Comparison of ENCODE assay signal across 19 cellular contexts in the genomic region with DNA sequence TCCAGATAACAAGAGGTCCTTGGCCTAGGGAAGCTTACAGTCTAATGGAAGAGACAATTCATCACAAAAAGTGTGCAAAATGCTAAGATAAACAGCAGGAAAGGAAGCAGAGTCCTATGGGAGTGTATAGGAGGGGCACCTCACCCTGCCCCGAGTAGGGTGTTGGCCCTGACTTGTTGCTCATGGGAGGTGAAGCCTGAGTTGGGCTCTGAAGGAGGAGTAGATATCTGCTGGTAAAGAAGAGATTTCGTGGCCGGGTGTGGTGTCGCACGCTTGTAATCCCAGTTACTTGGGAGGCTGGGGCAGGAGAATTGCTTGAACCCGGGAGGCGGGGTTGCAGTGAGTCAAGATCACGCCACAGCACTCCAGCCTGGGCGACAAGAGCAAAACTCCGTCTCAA. TPM values are rescaled to one million over a fixed set of nuclear protein-coding genes. Genes with fewer than 3 reads are reported as not detected.
DNase-seq lines count a peak whose midpoint lies in the region; ATAC-seq and TF ChIP-seq lines count a peak whose summit lies in the region.
"Had no signal": no experiment of that assay in that cellular context is flagged by ENCODE, and none has a peak within 500 bp of the region (broad histone marks: within the 10 kb centered on the region; RNA-seq: fewer than 3 reads in every experiment).

No MANE protein-coding gene starts in this region.

- H3K4me2 ChIP-seq in PC-9 = no peak overlapping the region
- H3K4me2 ChIP-seq: SK-N-SH had no signal

- DNase-seq in PC-9 (no peak), erythroblast (lab: John Stamatoyannopoulos, UW) (peak; percentile 16 to 52), CD1c-positive myeloid dendritic cell (ENCODE audit: extremely low spot score) (no peak), middle frontal gyrus (ENCODE audit: extremely low spot score, low spot score) (no peak)
- DNase-seq: ACHN; AML-193; CD4-positive, CD25-positive, alpha-beta regulatory T cell; HCEC 1CT; KBM-7; NCI-H1436; NCI-H2029; NCI-H2171 treated with DMSO at 0.1 percent for 48 hours; NCI-H774; PC-3; SK-N-SH had no signal

- H4K20me1 ChIP-seq in PC-9 (ENCODE audit: insufficient read depth) = no peaks in the 10 kb centered on the region

- no TSS peak for BruUV-seq in PC-9 (replicated peaks; lab: Mats Ljungman, UMichigan)

- H3F3A ChIP-seq in PC-9 (ENCODE audit: insufficient read depth, low read depth) = peaks cover 51% of the 10 kb centered on the region

- no peak for TF ChIP-seq EP300 in gastroesophageal sphincter (IDR thresholded peaks at IDR 0.05)

- no peak overlapping the region for H2AFZ ChIP-seq in PC-9

- H3K79me2 ChIP-seq in PC-9 (ENCODE audit: low read depth) = no peaks in the 10 kb centered on the region

- intact Hi-C loops in PC-9 (cut with micrococcal nuclease; ENCODE audit: unreplicated experiment) = loop anchor here (10.0 kb wide), 1 partner anchor 389 kb away; no protein-coding TSS in a partner anchor

- H3K9ac ChIP-seq in mucosa of rectum (ENCODE audit: low read depth in 1 of 2, low read length in 2 of 2) = peak overlapping the region in 1 of 2 donors; percentile 29
- H3K9ac ChIP-seq: SK-N-SH had no signal

- H3K27me3 ChIP-seq in PC-9 (ENCODE audit: insufficient read depth, low read depth) (no peaks in the 10 kb centered on the region), mucosa of rectum (ENCODE audit: control insufficient read depth in 2 of 2, insufficient read depth in 2 of 2, low read length in 2 of 2) (no peaks in the 10 kb centered on the region), gastroesophageal sphincter (no peaks in the 10 kb centered on the region)

- TF ChIP-seq CTCF in PC-9 (conservative IDR thresholded peaks at IDR 0.05) = no peak
- no peak for TF ChIP-seq CTCF in gastroesophageal sphincter (IDR thresholded peaks at IDR 0.05)

- H3K4me1 ChIP-seq in PC-9 (replicated peaks; ENCODE audit: insufficient read depth) = peaks cover 63% of the 10 kb centered on the region
- H3K4me1 ChIP-seq in mucosa of rectum (ENCODE audit: control insufficient read depth in 2 of 2, insufficient read depth in 2 of 2, low read length in 2 of 2) = peaks cover 36 to 54% of the 10 kb centered on the region in 2 donors
- H3K4me1 ChIP-seq in gastroesophageal sphincter = peaks cover 0 to 10% (median 0%) of the 10 kb centered on the region in 3 donors

- POLR2A ChIA-PET in PC-9 (lab: Charles Lee; ENCODE audit: unreplicated experiment) = no interaction called here

- H3K9me2 ChIP-seq in PC-9 (ENCODE audit: insufficient read depth) = no peaks in the 10 kb centered on the region
- H3K9me2 ChIP-seq: SK-N-SH had no signal

- ATAC-seq in gastroesophageal sphincter = no peak
- ATAC-seq in GM19328 (IDR thresholded peaks at IDR 0.05; ENCODE audit: unreplicated experiment) = no peak
- ATAC-seq: PC-3 had no signal

- H3K9me3 ChIP-seq in PC-9 (ENCODE audit: insufficient read depth, low read depth) (no peaks in the 10 kb centered on the region), mucosa of rectum (ENCODE audit: control insufficient read depth in 2 of 2, low read length in 2 of 2) (no peaks in the 10 kb centered on the region), gastroesophageal sphincter (no peaks in the 10 kb centered on the region)
- H3K9me3 ChIP-seq: SK-N-SH had no signal

- TF ChIP-seq POLR2A in erythroblast (IDR thresholded peaks at IDR 0.05; ENCODE audit: low read length) (no peak), gastroesophageal sphincter (IDR thresholded peaks at IDR 0.05) (no peak)

- H3K4me3 ChIP-seq in PC-9 (no peak overlapping the region), mucosa of rectum (ENCODE audit: low read length in 2 of 2) (no peak overlapping the region), gastroesophageal sphincter (no peak overlapping the region)

- H3K36me3 ChIP-seq in PC-9 (ENCODE audit: low read depth) (no peaks in the 10 kb centered on the region), mucosa of rectum (ENCODE audit: control insufficient read depth in 2 of 2, insufficient read depth in 2 of 2, low read length in 2 of 2) (no peaks in the 10 kb centered on the region), gastroesophageal sphincter (no peaks in the 10 kb centered on the region)

- 84 to 88% methylated on average over 8 to 10 of the region's 10 CpGs for WGBS in gastroesophageal sphincter (ENCODE audit: low coverage in 1 of 2), 2 donors

- H3K27ac ChIP-seq in PC-9 (peak overlapping the region; percentile 99), mucosa of rectum (ENCODE audit: low read depth in 2 of 2, low read length in 2 of 2) (peak overlapping the region; percentile 99 to 100), gastroesophageal sphincter (no peak overlapping the region)

- CTCF ChIA-PET in PC-9 (lab: Charles Lee) = no interaction called here

RNA-seq across cellular contexts. Expression of a gene that starts 18.6 kb away (rescaled TPM):
- 0.30 and 0.33 TPM in 2 replicates for total RNA-seq in PC-9 (2021)
- under 1 TPM; 0.16 to 0.39 (median 0.27) TPM for total RNA-seq in gastroesophageal sphincter
- total RNA-seq: CD4-positive, CD25-positive, alpha-beta regulatory T cell; NCI-H460 had no signal

RNA-seq across cellular contexts. Expression of a gene that starts 40.5 kb away (rescaled TPM):
- total RNA-seq in PC-9 (2021) (40.0 and 42.6 TPM in 2 replicates), gastroesophageal sphincter (10 to 100 TPM; 34.9 to 57.5 (median 43.6) TPM)

RNA-seq across cellular contexts. Expression of a gene that starts 56.3 kb away (rescaled TPM):
- total RNA-seq in PC-9 (2021) = not detected in 2 replicates
- total RNA-seq in gastroesophageal sphincter = 1 to 10 TPM in 3 of 4 donors, under 1 TPM in 1; 0.78 to 2.0 (median 1.7) TPM
- total RNA-seq: NCI-H460, PC-3 had no signal

Comparison
In these comparisons a context has a peak if more than half of its experiments do, and no peak if none do; other contexts are left out.
1. DNase-seq: peak in erythroblast (2 of 2); none in PC-9 (0 of 2), CD1c-positive myeloid dendritic cell (single experiment) and middle frontal gyrus (single experiment).
2. H3K27ac ChIP-seq: peak in PC-9 (single experiment) and mucosa of rectum (2 of 2); none in gastroesophageal sphincter (0 of 4).